9 cellular contexts compared by ENCODE assay signal in the genomic region with DNA sequence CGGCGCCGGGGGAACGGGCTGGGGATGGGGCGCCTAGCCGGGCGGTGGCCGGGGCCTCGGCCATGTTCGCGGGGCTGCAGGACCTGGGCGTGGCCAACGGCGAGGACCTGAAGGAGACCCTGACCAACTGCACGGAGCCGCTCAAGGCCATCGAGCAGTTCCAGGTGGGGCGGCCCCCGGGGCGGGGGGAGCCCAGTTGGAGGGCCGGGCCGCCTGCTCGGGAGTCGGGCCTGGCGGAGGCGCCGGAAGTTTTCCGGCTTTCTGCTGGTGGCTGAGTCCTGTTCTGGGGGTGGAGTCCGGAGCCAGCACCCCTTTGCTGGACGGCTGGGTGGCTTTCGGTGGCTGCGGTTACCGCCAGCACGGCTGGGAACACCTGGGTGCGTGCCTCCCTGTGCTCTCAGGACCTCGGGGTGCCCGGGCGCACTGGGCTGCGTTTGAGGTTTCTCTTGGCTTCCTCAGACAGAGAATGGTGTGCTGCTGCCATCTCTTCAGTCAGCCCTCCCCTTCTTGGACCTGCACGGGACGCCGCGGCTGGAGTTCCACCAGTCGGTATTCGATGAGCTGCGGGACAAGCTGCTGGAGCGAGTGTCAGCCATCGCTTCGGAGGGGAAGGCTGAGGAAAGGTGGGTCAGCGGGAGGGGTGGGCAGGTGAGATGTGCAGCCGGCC. TPM values are rescaled to one million over a fixed set of nuclear protein-coding genes. Genes with fewer than 3 reads are reported as not detected.
DNase-seq lines count a peak whose midpoint lies in the region; FAIRE-seq and TF ChIP-seq lines count a peak whose summit lies in the region.
"Had no signal": no experiment of that assay in that cellular context is flagged by ENCODE, and none has a peak within 500 bp of the region (broad histone marks: within the 10 kb centered on the region; RNA-seq: fewer than 3 reads in every experiment).

No MANE protein-coding gene starts in this region.

- no peak overlapping the region for H2AK5ac ChIP-seq in mesendoderm (ENCODE audit: low read length)

- peak overlapping the region; percentile 85 for H3K56ac ChIP-seq in mesendoderm (ENCODE audit: low read length)

- peak overlapping the region; percentile 78 for H3K27ac Mint-ChIP-seq in dendritic cell treated with granulocyte-macrophage colony-stimulating factor and Interleukin-4, amounts not matched to agents 40 ng/mL and 50 ng/mL, for 4 days

- H3F3A ChIP-seq in OCI-LY1 (ENCODE audit: insufficient read depth, low read length), result no peaks in the 10 kb centered on the region

- H3K36me3 ChIP-seq in OCI-LY1 (ENCODE audit: insufficient read depth, low read length) (peaks cover 10% of the 10 kb centered on the region), mesendoderm (ENCODE audit: control insufficient read depth, insufficient read depth, low read length) (peaks cover 3% of the 10 kb centered on the region), uterus (no peaks in the 10 kb centered on the region)

- no peak overlapping the region for H2BK15ac ChIP-seq in mesendoderm (replicated peaks; ENCODE audit: low read depth)

- no peaks in the 10 kb centered on the region; the same call in 1 of the 2 replicates for H3K27me3 ChIP-seq in OCI-LY1 (ENCODE audit: insufficient read depth, low read length)
- H3K27me3 ChIP-seq in mesendoderm (ENCODE audit: insufficient read depth, low read length, poor library complexity), result no peaks in the 10 kb centered on the region
- no peaks in the 10 kb centered on the region for H3K27me3 ChIP-seq in uterus

- peaks cover 44% of the 10 kb centered on the region for H3K36me3 Mint-ChIP-seq in dendritic cell treated with granulocyte-macrophage colony-stimulating factor and Interleukin-4, amounts not matched to agents 40 ng/mL and 50 ng/mL, for 4 days (ENCODE audit: low read depth)

- H3K4me3 ChIP-seq in OCI-LY1 (ENCODE audit: low read depth, low read length, poor library complexity, severe bottlenecking) (peak overlapping the region; percentile 90), mesendoderm (ENCODE audit: low read length) (peak overlapping the region; percentile 82), uterus (peak overlapping the region; percentile 81 to 97)

- H3K79me2 ChIP-seq in OCI-LY1 (ENCODE audit: insufficient read depth, low read length) (no peaks in the 10 kb centered on the region), mesendoderm (ENCODE audit: control insufficient read depth, insufficient read depth, low read length) (peaks cover 16% of the 10 kb centered on the region)

- peaks cover 6% of the 10 kb centered on the region for H3K27me3 Mint-ChIP-seq in dendritic cell treated with granulocyte-macrophage colony-stimulating factor and Interleukin-4, amounts not matched to agents 40 ng/mL and 50 ng/mL, for 4 days

- H3K18ac ChIP-seq in mesendoderm (ENCODE audit: low read length), result peak overlapping the region; percentile 81

- H3K9me3 ChIP-seq in OCI-LY1 (ENCODE audit: low read length), result no peaks in the 10 kb centered on the region
- H3K9me3 ChIP-seq in uterus, result no peaks in the 10 kb centered on the region

- no peak overlapping the region for H3K27ac ChIP-seq in OCI-LY1 (ENCODE audit: low read depth, low read length, poor library complexity, severe bottlenecking)
- H3K27ac ChIP-seq in mesendoderm (ENCODE audit: low read depth, low read length), result peak overlapping the region; percentile 54
- peak overlapping the region; percentile 56 to 75 for H3K27ac ChIP-seq in uterus

- H3K79me1 ChIP-seq in mesendoderm (ENCODE audit: low read length), result peaks cover 9% of the 10 kb centered on the region

- no peaks in the 10 kb centered on the region for H3K9me3 Mint-ChIP-seq in dendritic cell treated with granulocyte-macrophage colony-stimulating factor and Interleukin-4, amounts not matched to agents 40 ng/mL and 50 ng/mL, for 4 days

- H4K5ac ChIP-seq in mesendoderm (ENCODE audit: low read length), result no peak overlapping the region

- DNase-seq in ELR (ENCODE audit: low read depth), result peak; percentile 60
- peak; percentile 92 for DNase-seq in H54 (ENCODE audit: insufficient read length, low spot score)
- DNase-seq in mesendoderm, result peak; percentile 66
- no peak for DNase-seq in uterus
- no peak for DNase-seq in HuH-7.5 (ENCODE audit: low spot score)
- no peak for DNase-seq in stimulated activated CD4-positive, alpha-beta T cell treated with anti-CD3 and anti-CD28 coated beads, Interleukin-4, amount 100 ng/mL, for 4 hours

- no peak overlapping the region for H2BK120ac ChIP-seq in mesendoderm (ENCODE audit: low read depth, low read length)

- intact Hi-C loops in dendritic cell treated with granulocyte-macrophage colony-stimulating factor and Interleukin-4, amounts not matched to agents 40 ng/mL and 50 ng/mL, for 4 days (cut with micrococcal nuclease), result loop anchor here (1.0 kb wide), 1 partner anchor 14 kb away; the partner anchor contains the start of gene TUBB4B
- intact Hi-C loops in uterus (cut with DNase I; ENCODE audit: low total_unique reads), result no loop called here

- peak overlapping the region; percentile 89 for H3K4ac ChIP-seq in mesendoderm (ENCODE audit: low read depth, low read length)

- no peak overlapping the region for H2BK5ac ChIP-seq in mesendoderm (ENCODE audit: low read length)

- WGBS in mesendoderm (ENCODE audit: extremely low coverage, insufficient coverage, low lambda C conversion rate), result no CpG with 5 or more reads among the region's 51 CpGs

- H3K4me2 ChIP-seq in OCI-LY1 (ENCODE audit: low read length), result peak overlapping the region; percentile 88
- H3K4me2 ChIP-seq in mesendoderm (ENCODE audit: low read length), result peak overlapping the region; percentile 51

- H3K9me2 ChIP-seq in OCI-LY1 (ENCODE audit: low read depth, low read length), result no peaks in the 10 kb centered on the region

- H4K20me1 ChIP-seq in OCI-LY1 (ENCODE audit: insufficient read depth, low read length), result no peaks in the 10 kb centered on the region

- no peak for FAIRE-seq in H54 (lab: Jason Lieb, UNC)

- H4K8ac ChIP-seq in mesendoderm (ENCODE audit: low read depth, low read length), result peak overlapping the region; percentile 92

- H2AFZ ChIP-seq in OCI-LY1 (ENCODE audit: low read length), result no peak overlapping the region

- H3K4me3 Mint-ChIP-seq in dendritic cell treated with granulocyte-macrophage colony-stimulating factor and Interleukin-4, amounts not matched to agents 40 ng/mL and 50 ng/mL, for 4 days, result peak overlapping the region; percentile 78

- H3K4me1 ChIP-seq in OCI-LY1 (ENCODE audit: insufficient read depth, low read length, severe bottlenecking), result peaks cover 46% of the 10 kb centered on the region
- H3K4me1 ChIP-seq in mesendoderm (ENCODE audit: control insufficient read depth, low read depth, low read length), result peaks cover 4% of the 10 kb centered on the region
- H3K4me1 ChIP-seq in uterus, result peaks cover 0 to 17% of the 10 kb centered on the region in 2 donors

- peak overlapping the region; percentile 89 for H3K9ac ChIP-seq in OCI-LY1 (ENCODE audit: low read length)
- H3K9ac ChIP-seq in mesendoderm (ENCODE audit: low read length), result peak overlapping the region; percentile 94

- H3K4me1 Mint-ChIP-seq in dendritic cell treated with granulocyte-macrophage colony-stimulating factor and Interleukin-4, amounts not matched to agents 40 ng/mL and 50 ng/mL, for 4 days (ENCODE audit: low read depth), result peaks cover 40% of the 10 kb centered on the region

- TF ChIP-seq CTCF in OCI-LY1 (IDR thresholded peaks at IDR 0.05; ENCODE audit: low read length) (no peak), uterus (IDR thresholded peaks at IDR 0.05) (no peak)

- TF ChIP-seq POLR2A in H54 (IDR thresholded peaks at IDR 0.05; ENCODE audit: low read depth, low read length), result no peak
- TF ChIP-seq POLR2A in uterus (IDR thresholded peaks at IDR 0.05), result no peak

- no peak overlapping the region for H3K23ac ChIP-seq in mesendoderm (ENCODE audit: low read length)

RNA-seq across cellular contexts. Expression of gene NELFB, which starts 0.5 kb away (rescaled TPM):
- polyA plus RNA-seq in mesendoderm (2013, experiment 1 of 2), result 39.7 TPM
- 39.7 TPM for polyA plus RNA-seq in mesendoderm (2013, experiment 2 of 2)
- 10 to 100 TPM; 17.1 to 46.5 (median 43.2) TPM for total RNA-seq in uterus

RNA-seq across cellular contexts. Expression of gene STPG3, which starts 4.5 kb away (rescaled TPM):
- polyA plus RNA-seq in mesendoderm (2013, experiment 1 of 2), result 0.14 TPM
- 0.15 TPM for polyA plus RNA-seq in mesendoderm (2013, experiment 2 of 2)
- total RNA-seq in uterus, result not detected
- total RNA-seq: activated CD8-positive, alpha-beta memory T cell treated with anti-CD3 and anti-CD28 coated beads for 36 hours had no signal

RNA-seq across cellular contexts. Expression of gene TUBB4B, which starts 14.5 kb away (rescaled TPM):
- 288 TPM for polyA plus RNA-seq in mesendoderm (2013, experiment 1 of 2)
- 285 TPM for polyA plus RNA-seq in mesendoderm (2013, experiment 2 of 2)
- total RNA-seq in uterus, result 100 to 1,000 TPM in 3 of 4 donors, 10 to 100 TPM in 1; 91.5 to 174 (median 139) TPM

RNA-seq across cellular contexts. Expression of gene TOR4A, which starts 21.9 kb away (rescaled TPM):
- 4.1 TPM for polyA plus RNA-seq in mesendoderm (2013, experiment 1 of 2)
- 4.0 TPM for polyA plus RNA-seq in mesendoderm (2013, experiment 2 of 2)
- total RNA-seq in uterus, result 10 to 100 TPM in 3 of 4 donors, 1 to 10 TPM in 1; 2.6 to 12.7 (median 11.5) TPM

RNA-seq across cellular contexts. Expression of gene SLC34A3, which starts 24.9 kb away (rescaled TPM):
- 0.03 TPM for polyA plus RNA-seq in mesendoderm (2013, experiment 1 of 2)
- 0.01 TPM for polyA plus RNA-seq in mesendoderm (2013, experiment 2 of 2)
- total RNA-seq in uterus, result under 1 TPM in 1 of 4 donors, not detected in 3; 0.48 TPM
- total RNA-seq: activated CD8-positive, alpha-beta memory T cell treated with anti-CD3 and anti-CD28 coated beads for 36 hours had no signal

Comparison
In these comparisons a context has a peak if more than half of its experiments do, and no peak if none do; other contexts are left out.
1. DNase-seq: peak in ELR (single experiment), H54 (single experiment) and mesendoderm (single experiment); none in uterus (0 of 2), HuH-7.5 (single experiment) and stimulated activated CD4-positive, alpha-beta T cell treated with anti-CD3 and anti-CD28 coated beads, Interleukin-4, amount 100 ng/mL, for 4 hours (0 of 2).
2. Peak in every context shown above with its lines, with median percentiles within 50 percentile points of each other: H3K4me3 ChIP-seq.